15 cellular contexts compared by ENCODE assay signal in the genomic region with DNA sequence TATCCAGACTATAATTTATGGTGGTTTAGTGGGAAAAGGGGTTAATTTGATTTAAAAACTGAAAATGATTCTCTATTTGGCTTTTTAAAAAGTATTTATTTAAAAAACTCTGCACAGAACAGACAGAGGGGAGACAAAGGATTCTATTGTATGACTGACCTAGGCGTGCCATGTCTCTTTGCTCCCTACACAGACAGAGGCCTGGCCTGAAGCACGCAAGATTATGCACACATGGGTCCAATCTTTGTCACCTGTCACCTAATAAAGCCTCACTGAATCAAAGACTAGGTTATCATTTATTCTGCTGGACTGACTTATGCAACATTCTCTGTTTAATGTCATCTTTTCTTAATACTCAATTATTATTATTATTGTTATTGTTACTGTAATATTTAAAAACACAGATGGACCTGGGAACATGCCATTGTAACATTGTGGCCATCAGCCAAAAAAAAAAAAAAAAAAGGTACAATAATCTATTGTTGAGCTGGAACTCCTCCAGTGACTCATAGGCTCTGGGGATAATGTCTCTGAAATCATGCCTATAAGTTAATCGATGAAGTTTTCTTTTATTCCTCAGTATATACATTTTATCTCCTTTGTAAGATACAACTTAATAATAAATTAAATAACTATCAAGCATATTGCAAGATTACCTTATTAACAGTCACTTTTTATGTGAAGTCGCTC.
DNase-seq lines count a peak whose midpoint lies in the region; ATAC-seq and TF ChIP-seq lines count a peak whose summit lies in the region.
"Had no signal": no experiment of that assay in that cellular context is flagged by ENCODE, and none has a peak within 500 bp of the region (broad histone marks: within the 10 kb centered on the region; RNA-seq: fewer than 3 reads in every experiment).

No MANE protein-coding gene starts in this region.

- no peak overlapping the region for H2BK120ac ChIP-seq in trophoblast cell (ENCODE audit: insufficient read depth, low read length, poor library complexity)

- no peak overlapping the region for H4K12ac ChIP-seq in trophoblast cell (ENCODE audit: low read depth, low read length)

- peak overlapping the region; percentile 75 for H3K4me3 Mint-ChIP-seq in activated T-cell treated with anti-CD3 and anti-CD28 coated beads, Interleukin-2, amount 50 U/mL, for 24 hours

- no peak overlapping the region for H3K27ac ChIP-seq in trophoblast cell (ENCODE audit: low read depth, low read length)
- H3K27ac ChIP-seq in OCI-LY7 (ENCODE audit: low read depth, low read length, poor library complexity, severe bottlenecking): no peak overlapping the region
- H3K27ac ChIP-seq: coronary artery, vagina had no signal

- no peaks in the 10 kb centered on the region for H3K27me3 Mint-ChIP-seq in activated T-cell treated with anti-CD3 and anti-CD28 coated beads, Interleukin-2, amount 50 U/mL, for 24 hours

- H3K9me3 Mint-ChIP-seq in activated T-cell treated with anti-CD3 and anti-CD28 coated beads, Interleukin-2, amount 50 U/mL, for 24 hours: no peaks in the 10 kb centered on the region

- no peak for DNase-seq in activated T-cell treated with anti-CD3 and anti-CD28 coated beads, Interleukin-2, amount 50 U/mL, for 24 hours
- DNase-seq in activated T-cell treated with anti-CD3 and anti-CD28 coated beads, Interleukin-2, amount 50 U/mL, for 48 hours: no peak
- DNase-seq in OCI-M1 (lab: John Stamatoyannopoulos, UW) (peak; percentile 34), dermis blood vessel endothelial cell (peak; percentile 52), renal cortical epithelial cell (ENCODE audit: low read depth) (peak; percentile 44), trophoblast cell (no peak), OCI-LY7 (ENCODE audit: low spot score) (no peak)
- DNase-seq: activated CD4-positive, CD25-positive, alpha-beta regulatory T cell; GDM1; nucleus accumbens; spleen had no signal

- POLR2A ChIA-PET in OCI-LY7 (lab: Charles Lee): interaction anchor here (0.6 to 1.9 kb wide), 2 partner anchors 11 to 50 kb away, joined by 4 to 5 read pairs; no protein-coding TSS in a partner anchor

- H2AK5ac ChIP-seq in trophoblast cell (ENCODE audit: low read length): no peak overlapping the region

- H3K27me3 ChIP-seq in trophoblast cell (ENCODE audit: insufficient read depth, low read length): no peaks in the 10 kb centered on the region
- H3K27me3 ChIP-seq: spleen, vagina had no signal

- intact Hi-C loops in OCI-LY7 (cut with micrococcal nuclease; ENCODE audit: unreplicated experiment): no loop called here

- H3K18ac ChIP-seq in trophoblast cell (ENCODE audit: low read length): no peak overlapping the region

- H3K9me3 ChIP-seq in trophoblast cell (ENCODE audit: insufficient read depth, low read depth, low read length): no peaks in the 10 kb centered on the region
- H3K9me3 ChIP-seq in OCI-LY7 (ENCODE audit: low read length): no peaks in the 10 kb centered on the region
- H3K9me3 ChIP-seq: spleen, vagina had no signal

- no peak overlapping the region for H3K14ac ChIP-seq in trophoblast cell (ENCODE audit: low read length)

- no peak overlapping the region for H2BK5ac ChIP-seq in trophoblast cell (ENCODE audit: low read depth, low read length, poor library complexity)

- no peak overlapping the region for H4K8ac ChIP-seq in trophoblast cell (ENCODE audit: low read depth, low read length)

- no peak overlapping the region for H3K4me2 ChIP-seq in trophoblast cell (ENCODE audit: low read length)
- H3K4me2 ChIP-seq in OCI-LY7 (ENCODE audit: low read length): no peak overlapping the region

- peaks cover 97% of the 10 kb centered on the region for H3K4me1 Mint-ChIP-seq in activated T-cell treated with anti-CD3 and anti-CD28 coated beads, Interleukin-2, amount 50 U/mL, for 24 hours (ENCODE audit: low read depth)

- TF ChIP-seq CTCF in OCI-LY7 (conservative IDR thresholded peaks at IDR 0.05; ENCODE audit: low read length): no peak

- H2BK12ac ChIP-seq in trophoblast cell (ENCODE audit: low read length): no peak overlapping the region

- peak overlapping the region; percentile 97 for H3K27ac Mint-ChIP-seq in activated T-cell treated with anti-CD3 and anti-CD28 coated beads, Interleukin-2, amount 50 U/mL, for 24 hours

- no peaks in the 10 kb centered on the region for H3K9me2 ChIP-seq in OCI-LY7 (ENCODE audit: insufficient read depth, low read length)

- H3K79me2 ChIP-seq in trophoblast cell (ENCODE audit: control insufficient read depth, insufficient read depth, low read length, poor library complexity): no peaks in the 10 kb centered on the region
- H3K79me2 ChIP-seq in OCI-LY7 (ENCODE audit: insufficient read depth, low read depth, low read length): no peaks in the 10 kb centered on the region

- peaks cover 3% of the 10 kb centered on the region for H3K36me3 Mint-ChIP-seq in activated T-cell treated with anti-CD3 and anti-CD28 coated beads, Interleukin-2, amount 50 U/mL, for 24 hours (ENCODE audit: low read depth)

- no peak overlapping the region for H4K91ac ChIP-seq in trophoblast cell (ENCODE audit: low read depth, low read length)

- H2AFZ ChIP-seq in trophoblast cell (ENCODE audit: insufficient read depth, low read length, poor library complexity) (no peak overlapping the region), OCI-LY7 (ENCODE audit: low read length) (no peak overlapping the region)

- H3K4ac ChIP-seq in trophoblast cell (ENCODE audit: low read depth, low read length): no peak overlapping the region

- H3K36me3 ChIP-seq in trophoblast cell (ENCODE audit: control insufficient read depth in 1 of 2, insufficient read depth in 2 of 2, low read length in 2 of 2): no peaks in the 10 kb centered on the region
- H3K36me3 ChIP-seq in OCI-LY7 (ENCODE audit: insufficient read depth, low read length): no peaks in the 10 kb centered on the region
- H3K36me3 ChIP-seq: spleen, vagina had no signal

- no peak overlapping the region for H3K4me3 ChIP-seq in trophoblast cell (ENCODE audit: low read depth, low read length)
- H3K4me3 ChIP-seq in OCI-LY7 (ENCODE audit: low read depth, low read length, poor library complexity, severe bottlenecking): no peak overlapping the region
- H3K4me3 ChIP-seq: coronary artery, spleen, vagina had no signal

- H3K79me1 ChIP-seq in trophoblast cell (ENCODE audit: low read length): no peaks in the 10 kb centered on the region

- ATAC-seq in GM21367 (IDR thresholded peaks at IDR 0.05; ENCODE audit: unreplicated experiment): no peak
- ATAC-seq: left lobe of liver had no signal

- no CpG with 5 or more reads among the region's 4 CpGs for WGBS in trophoblast cell (ENCODE audit: extremely low coverage, insufficient coverage, insufficient read length)

- no peak overlapping the region for H3K23ac ChIP-seq in trophoblast cell (ENCODE audit: low read length)

- BruUV-seq in OCI-LY7 (replicated peaks; lab: Mats Ljungman, UMichigan): no TSS peak

- H3K9ac ChIP-seq in trophoblast cell (ENCODE audit: low read length): no peak overlapping the region

- no peaks in the 10 kb centered on the region for H3K4me1 ChIP-seq in trophoblast cell (ENCODE audit: control insufficient read depth in 1 of 2, insufficient read depth in 2 of 2, low read length in 2 of 2)
- H3K4me1 ChIP-seq in OCI-LY7 (ENCODE audit: insufficient read depth, low read length, poor library complexity, severe bottlenecking): peaks cover 4% of the 10 kb centered on the region

- CTCF ChIA-PET in OCI-LY7 (lab: Charles Lee; ENCODE audit: unreplicated experiment): no interaction called here

- no peaks in the 10 kb centered on the region; the same call in 1 of the 2 replicates for H4K20me1 ChIP-seq in OCI-LY7 (ENCODE audit: insufficient read depth, low read length)

Comparison
In these comparisons a context has a peak if more than half of its experiments do, and no peak if none do; other contexts are left out.
1. DNase-seq: peak in OCI-M1 (single experiment), dermis blood vessel endothelial cell (single experiment) and renal cortical epithelial cell (single experiment); none in activated T-cell treated with anti-CD3 and anti-CD28 coated beads, Interleukin-2, amount 50 U/mL, for 24 hours (single experiment), activated T-cell treated with anti-CD3 and anti-CD28 coated beads, Interleukin-2, amount 50 U/mL, for 48 hours (0 of 2), trophoblast cell (0 of 2) and OCI-LY7 (single experiment).